Comparison of ENCODE assay signal across 1 cellular context in the genomic region with DNA sequence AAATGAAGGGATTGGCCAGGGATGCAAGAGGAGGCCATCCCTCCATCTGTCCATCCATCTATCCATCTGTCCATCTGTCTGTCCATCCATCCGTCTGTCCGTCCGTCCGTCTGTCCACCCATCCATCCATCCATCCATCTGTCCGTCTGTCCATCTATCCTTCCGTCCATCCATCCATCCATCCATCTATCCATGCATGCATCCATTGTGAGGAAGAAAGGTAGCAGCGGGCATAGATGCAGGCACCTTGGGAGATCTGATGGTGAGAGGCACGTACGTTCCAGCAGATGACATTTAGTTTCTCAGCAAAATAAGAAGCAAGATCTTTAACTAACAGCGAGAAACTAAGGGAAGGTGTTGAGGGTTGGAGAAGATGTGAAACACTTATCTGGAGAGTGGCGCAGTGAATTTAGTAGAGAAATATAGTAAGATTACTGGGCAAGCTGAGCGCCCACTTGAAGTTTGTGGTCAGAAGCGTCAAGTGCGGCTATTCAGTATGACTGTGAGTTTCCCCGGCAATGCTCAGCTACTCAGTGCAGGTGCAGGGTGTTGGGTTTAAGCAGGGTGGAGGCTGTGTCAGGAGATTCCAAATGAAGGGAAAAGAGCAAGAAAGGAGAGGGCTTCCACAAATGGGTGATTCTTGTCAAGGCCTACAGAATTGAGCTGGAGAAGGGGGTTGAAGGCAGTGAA.
TF ChIP-seq lines count a peak whose summit lies in the region.

No MANE protein-coding gene starts in this region.

TF ChIP-seq in HepG2, 621 proteins besides CTCF, POLR2A, EP300 and RAD21:
- TF ChIP-seq, protein P1, sequence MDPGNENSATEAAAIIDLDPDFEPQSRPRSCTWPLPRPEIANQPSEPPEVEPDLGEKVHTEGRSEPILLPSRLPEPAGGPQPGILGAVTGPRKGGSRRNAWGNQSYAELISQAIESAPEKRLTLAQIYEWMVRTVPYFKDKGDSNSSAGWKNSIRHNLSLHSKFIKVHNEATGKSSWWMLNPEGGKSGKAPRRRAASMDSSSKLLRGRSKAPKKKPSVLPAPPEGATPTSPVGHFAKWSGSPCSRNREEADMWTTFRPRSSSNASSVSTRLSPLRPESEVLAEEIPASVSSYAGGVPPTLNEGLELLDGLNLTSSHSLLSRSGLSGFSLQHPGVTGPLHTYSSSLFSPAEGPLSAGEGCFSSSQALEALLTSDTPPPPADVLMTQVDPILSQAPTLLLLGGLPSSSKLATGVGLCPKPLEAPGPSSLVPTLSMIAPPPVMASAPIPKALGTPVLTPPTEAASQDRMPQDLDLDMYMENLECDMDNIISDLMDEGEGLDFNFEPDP (CRISPR knock-in tag; conservative IDR thresholded peaks at IDR 0.05), result no peak
- TF ChIP-seq JUND (CRISPR knock-in tag; IDR thresholded peaks at IDR 0.05) (no peak), SATB2 (CRISPR knock-in tag; IDR thresholded peaks at IDR 0.05) (no peak), ZNF326 (CRISPR knock-in tag; IDR thresholded peaks at IDR 0.05; ENCODE audit: borderline replicate concordance) (no peak), ELF1 (CRISPR knock-in tag; IDR thresholded peaks at IDR 0.05) (no peak), ONECUT2 (CRISPR knock-in tag; IDR thresholded peaks at IDR 0.05) (no peak), REXO4 (CRISPR knock-in tag; IDR thresholded peaks at IDR 0.05; ENCODE audit: borderline replicate concordance) (no peak), TOPORS (CRISPR knock-in tag; IDR thresholded peaks at IDR 0.05) (no peak), RARG (CRISPR knock-in tag; IDR thresholded peaks at IDR 0.05; ENCODE audit: low read depth) (no peak), NFATC3 (CRISPR knock-in tag; IDR thresholded peaks at IDR 0.05) (no peak), CAMTA2 (CRISPR knock-in tag; IDR thresholded peaks at IDR 0.05; ENCODE audit: borderline replicate concordance) (no peak), ZNF292 (CRISPR knock-in tag; IDR thresholded peaks at IDR 0.05; ENCODE audit: borderline replicate concordance, low read depth) (no peak), ZNF256 (CRISPR knock-in tag; conservative IDR thresholded peaks at IDR 0.05) (no peak), ZNF230 (CRISPR knock-in tag; IDR thresholded peaks at IDR 0.05) (no peak), ZNF878 (CRISPR knock-in tag; IDR thresholded peaks at IDR 0.05) (no peak)
- TF ChIP-seq, protein P2, sequence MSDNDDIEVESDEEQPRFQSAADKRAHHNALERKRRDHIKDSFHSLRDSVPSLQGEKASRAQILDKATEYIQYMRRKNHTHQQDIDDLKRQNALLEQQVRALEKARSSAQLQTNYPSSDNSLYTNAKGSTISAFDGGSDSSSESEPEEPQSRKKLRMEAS (IDR thresholded peaks at IDR 0.05), result no peak
- TF ChIP-seq, protein P3, sequence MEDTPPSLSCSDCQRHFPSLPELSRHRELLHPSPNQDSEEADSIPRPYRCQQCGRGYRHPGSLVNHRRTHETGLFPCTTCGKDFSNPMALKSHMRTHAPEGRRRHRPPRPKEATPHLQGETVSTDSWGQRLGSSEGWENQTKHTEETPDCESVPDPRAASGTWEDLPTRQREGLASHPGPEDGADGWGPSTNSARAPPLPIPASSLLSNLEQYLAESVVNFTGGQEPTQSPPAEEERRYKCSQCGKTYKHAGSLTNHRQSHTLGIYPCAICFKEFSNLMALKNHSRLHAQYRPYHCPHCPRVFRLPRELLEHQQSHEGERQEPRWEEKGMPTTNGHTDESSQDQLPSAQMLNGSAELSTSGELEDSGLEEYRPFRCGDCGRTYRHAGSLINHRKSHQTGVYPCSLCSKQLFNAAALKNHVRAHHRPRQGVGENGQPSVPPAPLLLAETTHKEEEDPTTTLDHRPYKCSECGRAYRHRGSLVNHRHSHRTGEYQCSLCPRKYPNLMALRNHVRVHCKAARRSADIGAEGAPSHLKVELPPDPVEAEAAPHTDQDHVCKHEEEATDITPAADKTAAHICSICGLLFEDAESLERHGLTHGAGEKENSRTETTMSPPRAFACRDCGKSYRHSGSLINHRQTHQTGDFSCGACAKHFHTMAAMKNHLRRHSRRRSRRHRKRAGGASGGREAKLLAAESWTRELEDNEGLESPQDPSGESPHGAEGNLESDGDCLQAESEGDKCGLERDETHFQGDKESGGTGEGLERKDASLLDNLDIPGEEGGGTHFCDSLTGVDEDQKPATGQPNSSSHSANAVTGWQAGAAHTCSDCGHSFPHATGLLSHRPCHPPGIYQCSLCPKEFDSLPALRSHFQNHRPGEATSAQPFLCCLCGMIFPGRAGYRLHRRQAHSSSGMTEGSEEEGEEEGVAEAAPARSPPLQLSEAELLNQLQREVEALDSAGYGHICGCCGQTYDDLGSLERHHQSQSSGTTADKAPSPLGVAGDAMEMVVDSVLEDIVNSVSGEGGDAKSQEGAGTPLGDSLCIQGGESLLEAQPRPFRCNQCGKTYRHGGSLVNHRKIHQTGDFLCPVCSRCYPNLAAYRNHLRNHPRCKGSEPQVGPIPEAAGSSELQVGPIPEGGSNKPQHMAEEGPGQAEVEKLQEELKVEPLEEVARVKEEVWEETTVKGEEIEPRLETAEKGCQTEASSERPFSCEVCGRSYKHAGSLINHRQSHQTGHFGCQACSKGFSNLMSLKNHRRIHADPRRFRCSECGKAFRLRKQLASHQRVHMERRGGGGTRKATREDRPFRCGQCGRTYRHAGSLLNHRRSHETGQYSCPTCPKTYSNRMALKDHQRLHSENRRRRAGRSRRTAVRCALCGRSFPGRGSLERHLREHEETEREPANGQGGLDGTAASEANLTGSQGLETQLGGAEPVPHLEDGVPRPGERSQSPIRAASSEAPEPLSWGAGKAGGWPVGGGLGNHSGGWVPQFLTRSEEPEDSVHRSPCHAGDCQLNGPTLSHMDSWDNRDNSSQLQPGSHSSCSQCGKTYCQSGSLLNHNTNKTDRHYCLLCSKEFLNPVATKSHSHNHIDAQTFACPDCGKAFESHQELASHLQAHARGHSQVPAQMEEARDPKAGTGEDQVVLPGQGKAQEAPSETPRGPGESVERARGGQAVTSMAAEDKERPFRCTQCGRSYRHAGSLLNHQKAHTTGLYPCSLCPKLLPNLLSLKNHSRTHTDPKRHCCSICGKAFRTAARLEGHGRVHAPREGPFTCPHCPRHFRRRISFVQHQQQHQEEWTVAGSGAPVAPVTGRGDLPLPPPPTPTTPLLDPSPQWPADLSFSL (CRISPR knock-in tag; IDR thresholded peaks at IDR 0.05), result no peak
- TF ChIP-seq, protein P4, sequence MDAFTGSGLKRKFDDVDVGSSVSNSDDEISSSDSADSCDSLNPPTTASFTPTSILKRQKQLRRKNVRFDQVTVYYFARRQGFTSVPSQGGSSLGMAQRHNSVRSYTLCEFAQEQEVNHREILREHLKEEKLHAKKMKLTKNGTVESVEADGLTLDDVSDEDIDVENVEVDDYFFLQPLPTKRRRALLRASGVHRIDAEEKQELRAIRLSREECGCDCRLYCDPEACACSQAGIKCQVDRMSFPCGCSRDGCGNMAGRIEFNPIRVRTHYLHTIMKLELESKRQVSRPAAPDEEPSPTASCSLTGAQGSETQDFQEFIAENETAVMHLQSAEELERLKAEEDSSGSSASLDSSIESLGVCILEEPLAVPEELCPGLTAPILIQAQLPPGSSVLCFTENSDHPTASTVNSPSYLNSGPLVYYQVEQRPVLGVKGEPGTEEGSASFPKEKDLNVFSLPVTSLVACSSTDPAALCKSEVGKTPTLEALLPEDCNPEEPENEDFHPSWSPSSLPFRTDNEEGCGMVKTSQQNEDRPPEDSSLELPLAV (CRISPR knock-in tag; conservative IDR thresholded peaks at IDR 0.05; ENCODE audit: low read depth), result no peak
- TF ChIP-seq, protein P5, sequence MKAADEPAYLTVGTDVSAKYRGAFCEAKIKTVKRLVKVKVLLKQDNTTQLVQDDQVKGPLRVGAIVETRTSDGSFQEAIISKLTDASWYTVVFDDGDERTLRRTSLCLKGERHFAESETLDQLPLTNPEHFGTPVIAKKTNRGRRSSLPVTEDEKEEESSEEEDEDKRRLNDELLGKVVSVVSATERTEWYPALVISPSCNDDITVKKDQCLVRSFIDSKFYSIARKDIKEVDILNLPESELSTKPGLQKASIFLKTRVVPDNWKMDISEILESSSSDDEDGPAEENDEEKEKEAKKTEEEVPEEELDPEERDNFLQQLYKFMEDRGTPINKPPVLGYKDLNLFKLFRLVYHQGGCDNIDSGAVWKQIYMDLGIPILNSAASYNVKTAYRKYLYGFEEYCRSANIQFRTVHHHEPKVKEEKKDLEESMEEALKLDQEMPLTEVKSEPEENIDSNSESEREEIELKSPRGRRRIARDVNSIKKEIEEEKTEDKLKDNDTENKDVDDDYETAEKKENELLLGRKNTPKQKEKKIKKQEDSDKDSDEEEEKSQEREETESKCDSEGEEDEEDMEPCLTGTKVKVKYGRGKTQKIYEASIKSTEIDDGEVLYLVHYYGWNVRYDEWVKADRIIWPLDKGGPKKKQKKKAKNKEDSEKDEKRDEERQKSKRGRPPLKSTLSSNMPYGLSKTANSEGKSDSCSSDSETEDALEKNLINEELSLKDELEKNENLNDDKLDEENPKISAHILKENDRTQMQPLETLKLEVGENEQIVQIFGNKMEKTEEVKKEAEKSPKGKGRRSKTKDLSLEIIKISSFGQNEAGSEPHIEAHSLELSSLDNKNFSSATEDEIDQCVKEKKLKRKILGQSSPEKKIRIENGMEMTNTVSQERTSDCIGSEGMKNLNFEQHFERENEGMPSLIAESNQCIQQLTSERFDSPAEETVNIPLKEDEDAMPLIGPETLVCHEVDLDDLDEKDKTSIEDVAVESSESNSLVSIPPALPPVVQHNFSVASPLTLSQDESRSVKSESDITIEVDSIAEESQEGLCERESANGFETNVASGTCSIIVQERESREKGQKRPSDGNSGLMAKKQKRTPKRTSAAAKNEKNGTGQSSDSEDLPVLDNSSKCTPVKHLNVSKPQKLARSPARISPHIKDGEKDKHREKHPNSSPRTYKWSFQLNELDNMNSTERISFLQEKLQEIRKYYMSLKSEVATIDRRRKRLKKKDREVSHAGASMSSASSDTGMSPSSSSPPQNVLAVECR (CRISPR knock-in tag; IDR thresholded peaks at IDR 0.05; ENCODE audit: borderline replicate concordance), result no peak
